1 cellular context compared by ENCODE assay signal in genomic region chr16:20901441-20902112, GRCh38.
TF ChIP-seq lines count a peak whose summit lies in the region.

No MANE protein-coding gene starts in this region.

TF ChIP-seq in HepG2, 621 proteins besides CTCF, POLR2A, EP300 and RAD21 (continued from another document):
- TF ChIP-seq HNF1A (IDR thresholded peaks at IDR 0.05; ENCODE audit: low read depth) = no peak
- TF ChIP-seq HNF1A (CRISPR knock-in tag; IDR thresholded peaks at IDR 0.05; ENCODE audit: borderline replicate concordance) = 0 out of 2 replicates have a peak, but pooled peaks have one; percentile 17
- TF ChIP-seq SIN3A (IDR thresholded peaks at IDR 0.05; ENCODE audit: borderline replicate concordance, low read depth, low read length) = 0 out of 2 replicates have a peak, but pooled peaks have one; percentile 25
- TF ChIP-seq SOX5 (CRISPR knock-in tag; IDR thresholded peaks at IDR 0.05; ENCODE audit: borderline replicate concordance) = 0 out of 2 replicates have a peak, but pooled peaks have one; percentile 34
- 0 out of 2 replicates have a peak, but pooled peaks have one; percentile 12 for TF ChIP-seq ETV6 (CRISPR knock-in tag; conservative IDR thresholded peaks at IDR 0.05)
- no peak for TF ChIP-seq SOX13 (IDR thresholded peaks at IDR 0.05)
- TF ChIP-seq SOX13 (CRISPR knock-in tag; conservative IDR thresholded peaks at IDR 0.05 in 1 of 2, IDR thresholded peaks at IDR 0.05 in 1 of 2) = 0 out of 4 replicates have a peak, but pooled peaks of 1 of the 2 experiments have one; percentile 30
